In the genomic region with DNA sequence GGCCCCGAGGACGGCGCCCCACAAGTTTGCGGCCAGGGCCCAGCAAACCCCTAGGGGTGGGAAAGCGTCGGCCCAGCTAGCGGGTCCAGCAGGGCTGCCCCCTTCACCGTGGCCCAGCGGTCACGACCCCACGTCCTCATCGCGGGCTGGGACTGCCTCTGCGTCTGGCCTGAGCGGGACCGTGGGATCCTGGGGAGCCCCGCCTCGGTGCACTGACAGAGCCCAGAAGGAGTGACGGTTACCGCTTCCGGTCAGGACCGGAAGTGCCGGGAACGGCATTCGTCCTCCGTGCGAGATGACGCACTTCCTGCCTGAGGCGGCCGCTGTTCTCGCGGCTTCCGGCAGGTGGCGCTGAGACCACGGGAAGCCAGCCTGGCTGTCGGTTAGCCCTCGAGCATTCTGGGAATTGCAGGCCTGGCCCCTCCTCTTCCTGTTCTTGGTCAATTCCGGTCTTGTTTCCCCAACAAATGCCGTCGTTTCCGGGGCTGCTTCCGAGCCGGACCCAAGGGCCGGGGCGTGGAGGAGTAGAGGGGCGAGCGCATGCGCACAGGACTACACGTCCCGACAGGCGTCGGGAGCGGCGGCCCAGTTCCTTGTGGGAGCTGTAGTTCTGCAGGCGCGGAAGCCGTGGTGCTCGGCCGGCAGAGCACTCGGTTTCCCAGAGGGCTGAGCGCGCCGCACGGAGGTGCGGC, we compare ENCODE assay signal across 1 cellular context.
A peak's percentile ranks its signal among the peaks of the same experiment; 100 is the strongest.
TF ChIP-seq lines count a peak whose summit lies in the region.

A gene (plus strand): TSS at position 682 of the 692 bp plus-strand sequence. CDS start 1,884 bp downstream, outside the sequence.

TF ChIP-seq in A549, 52 proteins besides CTCF, POLR2A, EP300 and RAD21 (continued from another document):
- TF ChIP-seq, protein P1, sequence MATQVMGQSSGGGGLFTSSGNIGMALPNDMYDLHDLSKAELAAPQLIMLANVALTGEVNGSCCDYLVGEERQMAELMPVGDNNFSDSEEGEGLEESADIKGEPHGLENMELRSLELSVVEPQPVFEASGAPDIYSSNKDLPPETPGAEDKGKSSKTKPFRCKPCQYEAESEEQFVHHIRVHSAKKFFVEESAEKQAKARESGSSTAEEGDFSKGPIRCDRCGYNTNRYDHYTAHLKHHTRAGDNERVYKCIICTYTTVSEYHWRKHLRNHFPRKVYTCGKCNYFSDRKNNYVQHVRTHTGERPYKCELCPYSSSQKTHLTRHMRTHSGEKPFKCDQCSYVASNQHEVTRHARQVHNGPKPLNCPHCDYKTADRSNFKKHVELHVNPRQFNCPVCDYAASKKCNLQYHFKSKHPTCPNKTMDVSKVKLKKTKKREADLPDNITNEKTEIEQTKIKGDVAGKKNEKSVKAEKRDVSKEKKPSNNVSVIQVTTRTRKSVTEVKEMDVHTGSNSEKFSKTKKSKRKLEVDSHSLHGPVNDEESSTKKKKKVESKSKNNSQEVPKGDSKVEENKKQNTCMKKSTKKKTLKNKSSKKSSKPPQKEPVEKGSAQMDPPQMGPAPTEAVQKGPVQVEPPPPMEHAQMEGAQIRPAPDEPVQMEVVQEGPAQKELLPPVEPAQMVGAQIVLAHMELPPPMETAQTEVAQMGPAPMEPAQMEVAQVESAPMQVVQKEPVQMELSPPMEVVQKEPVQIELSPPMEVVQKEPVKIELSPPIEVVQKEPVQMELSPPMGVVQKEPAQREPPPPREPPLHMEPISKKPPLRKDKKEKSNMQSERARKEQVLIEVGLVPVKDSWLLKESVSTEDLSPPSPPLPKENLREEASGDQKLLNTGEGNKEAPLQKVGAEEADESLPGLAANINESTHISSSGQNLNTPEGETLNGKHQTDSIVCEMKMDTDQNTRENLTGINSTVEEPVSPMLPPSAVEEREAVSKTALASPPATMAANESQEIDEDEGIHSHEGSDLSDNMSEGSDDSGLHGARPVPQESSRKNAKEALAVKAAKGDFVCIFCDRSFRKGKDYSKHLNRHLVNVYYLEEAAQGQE (IDR thresholded peaks at IDR 0.05), result no peak
- TF ChIP-seq CBX8 (IDR thresholded peaks at IDR 0.05), result no peak
- TF ChIP-seq, protein P2, sequence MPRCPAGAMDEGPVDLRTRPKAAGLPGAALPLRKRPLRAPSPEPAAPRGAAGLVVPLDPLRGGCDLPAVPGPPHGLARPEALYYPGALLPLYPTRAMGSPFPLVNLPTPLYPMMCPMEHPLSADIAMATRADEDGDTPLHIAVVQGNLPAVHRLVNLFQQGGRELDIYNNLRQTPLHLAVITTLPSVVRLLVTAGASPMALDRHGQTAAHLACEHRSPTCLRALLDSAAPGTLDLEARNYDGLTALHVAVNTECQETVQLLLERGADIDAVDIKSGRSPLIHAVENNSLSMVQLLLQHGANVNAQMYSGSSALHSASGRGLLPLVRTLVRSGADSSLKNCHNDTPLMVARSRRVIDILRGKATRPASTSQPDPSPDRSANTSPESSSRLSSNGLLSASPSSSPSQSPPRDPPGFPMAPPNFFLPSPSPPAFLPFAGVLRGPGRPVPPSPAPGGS (IDR thresholded peaks at IDR 0.05), result peak; percentile 76; the same call in 1 of the 3 replicates
- TF ChIP-seq EHF (CRISPR knock-in tag; IDR thresholded peaks at IDR 0.05), result no peak
- TF ChIP-seq, protein P3, sequence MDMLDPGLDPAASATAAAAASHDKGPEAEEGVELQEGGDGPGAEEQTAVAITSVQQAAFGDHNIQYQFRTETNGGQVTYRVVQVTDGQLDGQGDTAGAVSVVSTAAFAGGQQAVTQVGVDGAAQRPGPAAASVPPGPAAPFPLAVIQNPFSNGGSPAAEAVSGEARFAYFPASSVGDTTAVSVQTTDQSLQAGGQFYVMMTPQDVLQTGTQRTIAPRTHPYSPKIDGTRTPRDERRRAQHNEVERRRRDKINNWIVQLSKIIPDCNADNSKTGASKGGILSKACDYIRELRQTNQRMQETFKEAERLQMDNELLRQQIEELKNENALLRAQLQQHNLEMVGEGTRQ (IDR thresholded peaks at IDR 0.05), result no peak
- TF ChIP-seq, protein P4, sequence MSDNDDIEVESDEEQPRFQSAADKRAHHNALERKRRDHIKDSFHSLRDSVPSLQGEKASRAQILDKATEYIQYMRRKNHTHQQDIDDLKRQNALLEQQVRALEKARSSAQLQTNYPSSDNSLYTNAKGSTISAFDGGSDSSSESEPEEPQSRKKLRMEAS (IDR thresholded peaks at IDR 0.05), result peak; percentile 77; the same call in 1 of the 2 replicates
- no peak for TF ChIP-seq TFCP2L1 (CRISPR knock-in tag; IDR thresholded peaks at IDR 0.05)
- TF ChIP-seq MAFK (IDR thresholded peaks at IDR 0.05; ENCODE audit: partially characterized antibody), result no peak
- no peak for TF ChIP-seq KDM5A (IDR thresholded peaks at IDR 0.05)
- TF ChIP-seq SREBF2 (IDR thresholded peaks at IDR 0.05), result no peak
- no peak for TF ChIP-seq RNF2 (IDR thresholded peaks at IDR 0.05; ENCODE audit: borderline replicate concordance, low read depth)
- no peak for TF ChIP-seq BHLHE40 (IDR thresholded peaks at IDR 0.05; ENCODE audit: low read depth, low read length)
- TF ChIP-seq, protein P5, sequence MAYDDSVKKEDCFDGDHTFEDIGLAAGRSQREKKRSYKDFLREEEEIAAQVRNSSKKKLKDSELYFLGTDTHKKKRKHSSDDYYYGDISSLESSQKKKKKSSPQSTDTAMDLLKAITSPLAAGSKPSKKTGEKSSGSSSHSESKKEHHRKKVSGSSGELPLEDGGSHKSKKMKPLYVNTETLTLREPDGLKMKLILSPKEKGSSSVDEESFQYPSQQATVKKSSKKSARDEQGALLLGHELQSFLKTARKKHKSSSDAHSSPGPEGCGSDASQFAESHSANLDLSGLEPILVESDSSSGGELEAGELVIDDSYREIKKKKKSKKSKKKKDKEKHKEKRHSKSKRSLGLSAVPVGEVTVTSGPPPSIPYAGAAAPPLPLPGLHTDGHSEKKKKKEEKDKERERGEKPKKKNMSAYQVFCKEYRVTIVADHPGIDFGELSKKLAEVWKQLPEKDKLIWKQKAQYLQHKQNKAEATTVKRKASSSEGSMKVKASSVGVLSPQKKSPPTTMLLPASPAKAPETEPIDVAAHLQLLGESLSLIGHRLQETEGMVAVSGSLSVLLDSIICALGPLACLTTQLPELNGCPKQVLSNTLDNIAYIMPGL (CRISPR knock-in tag; IDR thresholded peaks at IDR 0.05; ENCODE audit: borderline replicate concordance), result no peak
- TF ChIP-seq SMC3 (IDR thresholded peaks at IDR 0.05), result peak; percentile 51; the same call in 2 of the 3 replicates
- TF ChIP-seq ZC3H11A (IDR thresholded peaks at IDR 0.05), result no peak; the same call in 1 of the 2 replicates
- TF ChIP-seq RCOR1 (IDR thresholded peaks at IDR 0.05; ENCODE audit: low read depth, low read length), result no peak
- TF ChIP-seq CHD4 (IDR thresholded peaks at IDR 0.05; ENCODE audit: borderline replicate concordance), result no peak
- TF ChIP-seq PHF8 (IDR thresholded peaks at IDR 0.05; ENCODE audit: borderline replicate concordance, low read depth), result peak; percentile 88
- no peak for TF ChIP-seq NFE2L2 (conservative IDR thresholded peaks at IDR 0.05; ENCODE audit: low read length)
- no peak for TF ChIP-seq HOXA7 (CRISPR knock-in tag; IDR thresholded peaks at IDR 0.05)
- TF ChIP-seq FOXS1 (CRISPR knock-in tag; IDR thresholded peaks at IDR 0.05), result no peak
- TF ChIP-seq HOXB5 (CRISPR knock-in tag; IDR thresholded peaks at IDR 0.05), result no peak
- no peak for TF ChIP-seq FOSB (CRISPR knock-in tag; IDR thresholded peaks at IDR 0.05)
- TF ChIP-seq, protein P6, sequence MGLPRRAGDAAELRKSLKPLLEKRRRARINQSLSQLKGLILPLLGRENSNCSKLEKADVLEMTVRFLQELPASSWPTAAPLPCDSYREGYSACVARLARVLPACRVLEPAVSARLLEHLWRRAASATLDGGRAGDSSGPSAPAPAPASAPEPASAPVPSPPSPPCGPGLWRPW (IDR thresholded peaks at IDR 0.05), result no peak
- no peak; the same call in 1 of the 2 replicates for TF ChIP-seq MYC (IDR thresholded peaks at IDR 0.05; ENCODE audit: borderline replicate concordance, low read length)
- TF ChIP-seq, protein P7, sequence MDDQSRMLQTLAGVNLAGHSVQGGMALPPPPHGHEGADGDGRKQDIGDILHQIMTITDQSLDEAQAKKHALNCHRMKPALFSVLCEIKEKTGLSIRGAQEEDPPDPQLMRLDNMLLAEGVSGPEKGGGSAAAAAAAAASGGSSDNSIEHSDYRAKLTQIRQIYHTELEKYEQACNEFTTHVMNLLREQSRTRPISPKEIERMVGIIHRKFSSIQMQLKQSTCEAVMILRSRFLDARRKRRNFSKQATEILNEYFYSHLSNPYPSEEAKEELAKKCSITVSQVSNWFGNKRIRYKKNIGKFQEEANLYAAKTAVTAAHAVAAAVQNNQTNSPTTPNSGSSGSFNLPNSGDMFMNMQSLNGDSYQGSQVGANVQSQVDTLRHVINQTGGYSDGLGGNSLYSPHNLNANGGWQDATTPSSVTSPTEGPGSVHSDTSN (IDR thresholded peaks at IDR 0.05), result peak; percentile 52
- TF ChIP-seq ZNF302 (CRISPR knock-in tag; IDR thresholded peaks at IDR 0.05), result no peak
- TF ChIP-seq ZFP36 (IDR thresholded peaks at IDR 0.05; ENCODE audit: borderline replicate concordance, partially characterized antibody), result no peak
